Comparison of ENCODE assay signal across 20 cellular contexts in genomic region chr20:61191096-61191495, GRCh38.
A peak's percentile ranks its signal among the peaks of the same experiment; 100 is the strongest.
DNase-seq lines count a peak whose midpoint lies in the region; ATAC-seq, FAIRE-seq and TF ChIP-seq lines count a peak whose summit lies in the region.
"Had no signal": no experiment of that assay in that cellular context is flagged by ENCODE, and none has a peak within 500 bp of the region (broad histone marks: within the 10 kb centered on the region; RNA-seq: fewer than 3 reads in every experiment).

No MANE protein-coding gene starts in this region.

- peak overlapping the region; percentile 17 to 86 for H3K4ac ChIP-seq in mesenchymal stem cell (ENCODE audit: low read depth in 1 of 2, low read length in 2 of 2)

- CTCF ChIA-PET in A549 (lab: Yijun Ruan, JAX) (interaction anchor here (2.8 kb wide), 1 partner anchor 38 kb away, joined by 14 read pairs; no protein-coding TSS in a partner anchor), WTC11 (lab: Charles Lee) (interaction anchor here (1.0 kb wide), 1 partner anchor 38 kb away, joined by 4 read pairs; no protein-coding TSS in a partner anchor)

- H3K9me3 ChIP-seq in A549 (peaks cover 8% of the 10 kb centered on the region; the same call in 2 of the 3 replicates), mesenchymal stem cell (ENCODE audit: control insufficient read depth, low read length) (peaks cover 14% of the 10 kb centered on the region), Karpas-422 (ENCODE audit: low read length) (no peaks in the 10 kb centered on the region)
- H3K9me3 ChIP-seq: BE2C had no signal

- H3K4me3 ChIP-seq in A549 = no peak overlapping the region
- H3K4me3 ChIP-seq in H7 (ENCODE audit: insufficient read depth, low read depth, low read length) = no peak overlapping the region
- no peak overlapping the region for H3K4me3 ChIP-seq in mesenchymal stem cell (ENCODE audit: insufficient read depth in 1 of 2, low read depth in 1 of 2, low read length in 2 of 2)
- no peak overlapping the region for H3K4me3 ChIP-seq in Karpas-422 (ENCODE audit: low read length)
- H3K4me3 ChIP-seq: K562 had no signal

- peak overlapping the region; percentile 67 for H3K18ac ChIP-seq in mesenchymal stem cell (ENCODE audit: low read depth in 1 of 2, low read length in 2 of 2)

- no peak overlapping the region for H2BK15ac ChIP-seq in mesenchymal stem cell (ENCODE audit: low read depth, poor library complexity, severe bottlenecking)

- H2AFZ ChIP-seq in mesenchymal stem cell (ENCODE audit: low read depth, low read length) (no peak overlapping the region), Karpas-422 (ENCODE audit: low read length) (no peak overlapping the region)

- no peak overlapping the region for H3K9ac ChIP-seq in mesenchymal stem cell (ENCODE audit: low read length)
- H3K9ac ChIP-seq in Karpas-422 (ENCODE audit: low read length) = no peak overlapping the region

- peaks cover 16% of the 10 kb centered on the region for H3K9me3 Mint-ChIP-seq in WTC11
- H3K9me3 Mint-ChIP-seq: CD4-positive, alpha-beta T cell had no signal

- H3K4me1 Mint-ChIP-seq in WTC11 = peaks cover 6% of the 10 kb centered on the region

- TF ChIP-seq POLR2A in A549 (IDR thresholded peaks at IDR 0.05; ENCODE audit: low read length) = no peak

- no peak for TF ChIP-seq EP300 in A549 (IDR thresholded peaks at IDR 0.05)

- no peak overlapping the region for H3K4me3 Mint-ChIP-seq in WTC11
- H3K4me3 Mint-ChIP-seq: CD4-positive, alpha-beta T cell; HFFc6 had no signal

- POLR2A ChIA-PET in A549 (lab: Yijun Ruan, JAX) = no interaction called here
- POLR2A ChIA-PET in WTC11 (lab: Charles Lee) = no interaction called here

- peaks cover 4% of the 10 kb centered on the region; the same call in 1 of the 2 replicates for H3K27me3 ChIP-seq in H7 (ENCODE audit: control insufficient read depth, insufficient read depth, low read length)
- peaks cover 0 to under 1% of the 10 kb centered on the region in 2 experiments for H3K27me3 ChIP-seq in mesenchymal stem cell (ENCODE audit: control insufficient read depth in 1 of 2, insufficient read depth in 1 of 2, low read length in 2 of 2)
- H3K27me3 ChIP-seq in Karpas-422 (ENCODE audit: low read length) = no peaks in the 10 kb centered on the region

- 90% methylated on average over 9 of the region's 9 CpGs for WGBS in A549 (ENCODE audit: missing lambda C conversion rate)
- WGBS in mesenchymal stem cell = 88% methylated on average over 9 of the region's 9 CpGs

- H2BK120ac ChIP-seq in mesenchymal stem cell (ENCODE audit: low read depth, low read length) = no peak overlapping the region

- H4K20me1 ChIP-seq in Karpas-422 (ENCODE audit: insufficient read depth, low read depth, low read length) = no peaks in the 10 kb centered on the region

- peaks cover 10% of the 10 kb centered on the region for H3K36me3 Mint-ChIP-seq in WTC11

- H3K4me2 ChIP-seq in A549 (peak overlapping the region; percentile 26; the same call in 1 of the 3 replicates), mesenchymal stem cell (ENCODE audit: low read length, poor library complexity, severe bottlenecking) (no peak overlapping the region), Karpas-422 (ENCODE audit: low read depth, low read length, poor library complexity, severe bottlenecking) (no peak overlapping the region)

- H4K91ac ChIP-seq in mesenchymal stem cell (ENCODE audit: low read length) = peak overlapping the region; percentile 79

- H3K36me3 ChIP-seq in H7 (replicated peaks; ENCODE audit: control insufficient read depth, insufficient read depth, low read length) (no peaks in the 10 kb centered on the region), mesenchymal stem cell (ENCODE audit: control insufficient read depth in 1 of 2, insufficient read depth in 2 of 2, low read depth in 1 of 2, low read length in 2 of 2) (no peaks in the 10 kb centered on the region), Karpas-422 (ENCODE audit: insufficient read depth, low read length) (no peaks in the 10 kb centered on the region)
- H3K36me3 ChIP-seq: BE2C had no signal

- FAIRE-seq in A549 (lab: Jason Lieb, UNC) = no peak
- no peak for FAIRE-seq in urothelium cell line (lab: Jason Lieb, UNC)
- FAIRE-seq: D721Med, K562 had no signal

- H3K27me3 Mint-ChIP-seq in WTC11 (ENCODE audit: low read depth) = peaks cover 47% of the 10 kb centered on the region
- H3K27me3 Mint-ChIP-seq: CD4-positive, alpha-beta T cell had no signal

- peak overlapping the region; percentile 75 for H4K8ac ChIP-seq in mesenchymal stem cell (ENCODE audit: low read length)

- H3K27ac Mint-ChIP-seq in WTC11 = no peak overlapping the region
- H3K27ac Mint-ChIP-seq: CD4-positive, alpha-beta T cell; HFFc6 had no signal

- H3K14ac ChIP-seq in mesenchymal stem cell (ENCODE audit: low read length in 2 of 2) = peak overlapping the region in 1 of 2 experiments; percentile 18

- H2AK5ac ChIP-seq in mesenchymal stem cell (ENCODE audit: low read length, severe bottlenecking) = peak overlapping the region; percentile 25

- no peaks in the 10 kb centered on the region for H3K79me1 ChIP-seq in mesenchymal stem cell (replicated peaks; ENCODE audit: low read length, poor library complexity, severe bottlenecking)

- peak overlapping the region in 1 of 2 experiments; percentile 55 for H2BK12ac ChIP-seq in mesenchymal stem cell (ENCODE audit: low read length in 2 of 2)

- no peak overlapping the region for H3K23ac ChIP-seq in mesenchymal stem cell (ENCODE audit: low read length in 2 of 2)

- peaks cover 35% of the 10 kb centered on the region for H3K4me1 ChIP-seq in A549
- peaks cover 12% of the 10 kb centered on the region for H3K4me1 ChIP-seq in mesenchymal stem cell (ENCODE audit: control insufficient read depth, insufficient read depth, low read depth, low read length)
- no peaks in the 10 kb centered on the region for H3K4me1 ChIP-seq in Karpas-422 (ENCODE audit: low read length)
- H3K4me1 ChIP-seq: BE2C had no signal

- DNase-seq in A549 (ENCODE audit: low read depth in 1 of 2, low spot score in 1 of 2) (no peak), H7 (peak; percentile 73), WTC11 (ENCODE audit: low spot score) (peak; percentile 20), mesenchymal stem cell (no peak), urothelium cell line (ENCODE audit: low spot score) (no peak), Karpas-422 (no peak)
- DNase-seq: 8988T; ACHN; BE2C; C1 segment of cervical spinal cord; Caco-2; CD4-positive, alpha-beta T cell; DMS79; GF-D8; GOT3; HCEC 1CT; HFFc6 had no signal

- TF ChIP-seq RAD21 in A549 (conservative IDR thresholded peaks at IDR 0.05 in 1 of 2, IDR thresholded peaks at IDR 0.05 in 1 of 2) = no peak

- no peak for ATAC-seq in A549
- peak; percentile 47 for ATAC-seq in WTC11
- ATAC-seq in HG02678 (IDR thresholded peaks at IDR 0.05; ENCODE audit: unreplicated experiment) = no peak
- ATAC-seq: K562 had no signal

- H2BK5ac ChIP-seq in mesenchymal stem cell (ENCODE audit: low read depth, low read length, poor library complexity, severe bottlenecking) = no peak overlapping the region

- H3K27ac ChIP-seq in A549 (peak overlapping the region; percentile 47 to 56; a peak in 4 of 6 replicates), mesenchymal stem cell (ENCODE audit: low read length, poor library complexity, severe bottlenecking) (no peak overlapping the region), Karpas-422 (ENCODE audit: low read length) (no peak overlapping the region)

- H3K9me2 ChIP-seq in Karpas-422 (replicated peaks; ENCODE audit: insufficient read depth, low read length) = no peaks in the 10 kb centered on the region

- no peaks in the 10 kb centered on the region for H3K79me2 ChIP-seq in Karpas-422 (ENCODE audit: low read length)

- no peak for TF ChIP-seq CTCF in A549 (IDR thresholded peaks at IDR 0.05)
- TF ChIP-seq CTCF in WTC11 (IDR thresholded peaks at IDR 0.05) = no peak

TF ChIP-seq in A549, 52 proteins besides CTCF, POLR2A, EP300 and RAD21:
- TF ChIP-seq MAFK (IDR thresholded peaks at IDR 0.05; ENCODE audit: partially characterized antibody) = no peak
- TF ChIP-seq MAZ (IDR thresholded peaks at IDR 0.05; ENCODE audit: borderline replicate concordance, low read depth, low read length) = no peak
- no peak for TF ChIP-seq RCOR1 (IDR thresholded peaks at IDR 0.05; ENCODE audit: low read depth, low read length)
- no peak for TF ChIP-seq HDAC2 (IDR thresholded peaks at IDR 0.05)
- no peak for TF ChIP-seq HES2 (IDR thresholded peaks at IDR 0.05)
- TF ChIP-seq SREBF2 (IDR thresholded peaks at IDR 0.05) = no peak
- TF ChIP-seq CBX8 (IDR thresholded peaks at IDR 0.05) = no peak
- no peak for TF ChIP-seq HOXA7 (CRISPR knock-in tag; IDR thresholded peaks at IDR 0.05)

TF ChIP-seq in WTC11, 78 proteins besides CTCF, POLR2A, EP300 and RAD21:
- TF ChIP-seq ZNF423 (CRISPR knock-in tag; IDR thresholded peaks at IDR 0.05) (0 out of 2 replicates have a peak, but pooled peaks have one; percentile 22), RORB (CRISPR knock-in tag; IDR thresholded peaks at IDR 0.05) (no peak), CDX4 (CRISPR knock-in tag; IDR thresholded peaks at IDR 0.05; ENCODE audit: borderline replicate concordance) (no peak)

Comparison
In these comparisons a context has a peak if more than half of its experiments do, and no peak if none do; other contexts are left out.
1. DNase-seq: peak in H7 (single experiment) and WTC11 (single experiment); none in A549 (0 of 2), mesenchymal stem cell (single experiment), urothelium cell line (single experiment) and Karpas-422 (single experiment).
2. H3K27ac ChIP-seq: peak in A549 (2 of 2); none in mesenchymal stem cell (single experiment) and Karpas-422 (single experiment).